ENCODE assay signal across 1 cellular context in the genomic region with DNA sequence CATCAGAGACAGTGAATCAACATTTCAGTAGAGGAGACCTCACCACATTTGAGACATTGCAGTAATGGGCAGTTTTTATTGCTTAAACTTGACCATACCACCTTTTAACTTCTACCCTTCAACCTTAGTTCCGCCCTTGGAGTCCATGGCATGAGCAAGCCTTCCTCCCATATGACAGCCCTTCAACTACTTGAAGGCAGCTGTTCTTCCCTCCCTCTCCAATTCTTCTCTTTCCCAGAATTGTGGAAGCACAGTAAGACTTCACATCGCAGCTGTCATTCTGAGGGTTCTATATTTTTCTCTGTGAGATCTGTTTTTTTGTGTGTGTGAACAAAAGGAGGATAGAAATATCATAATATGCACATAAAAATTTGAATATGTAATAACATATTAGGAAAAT.
TF ChIP-seq lines count a peak whose summit lies in the region.

No MANE protein-coding gene starts in this region.

TF ChIP-seq in HEK293T, 16 proteins besides CTCF, POLR2A, EP300 and RAD21 (continued from another document):
- TF ChIP-seq, protein P1, sequence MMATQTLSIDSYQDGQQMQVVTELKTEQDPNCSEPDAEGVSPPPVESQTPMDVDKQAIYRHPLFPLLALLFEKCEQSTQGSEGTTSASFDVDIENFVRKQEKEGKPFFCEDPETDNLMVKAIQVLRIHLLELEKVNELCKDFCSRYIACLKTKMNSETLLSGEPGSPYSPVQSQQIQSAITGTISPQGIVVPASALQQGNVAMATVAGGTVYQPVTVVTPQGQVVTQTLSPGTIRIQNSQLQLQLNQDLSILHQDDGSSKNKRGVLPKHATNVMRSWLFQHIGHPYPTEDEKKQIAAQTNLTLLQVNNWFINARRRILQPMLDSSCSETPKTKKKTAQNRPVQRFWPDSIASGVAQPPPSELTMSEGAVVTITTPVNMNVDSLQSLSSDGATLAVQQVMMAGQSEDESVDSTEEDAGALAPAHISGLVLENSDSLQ (IDR thresholded peaks at IDR 0.05) = no peak
- TF ChIP-seq ZNF384 (IDR thresholded peaks at IDR 0.05) (no peak), HDGF (IDR thresholded peaks at IDR 0.05; ENCODE audit: borderline replicate concordance) (no peak)
